ENCODE assay signal across 13 cellular contexts in genomic region chr17:80835816-80836657, GRCh38.
DNase-seq lines count a peak whose midpoint lies in the region; ATAC-seq, FAIRE-seq and TF ChIP-seq lines count a peak whose summit lies in the region.
"Had no signal": no experiment of that assay in that cellular context is flagged by ENCODE, and none has a peak within 500 bp of the region (broad histone marks: within the 10 kb centered on the region; RNA-seq: fewer than 3 reads in every experiment).

No MANE protein-coding gene starts in this region.

- ATAC-seq in DND-41 (ENCODE audit: insufficient read depth, low read depth), result no peak
- no peak for ATAC-seq in GM21390 (IDR thresholded peaks at IDR 0.05; ENCODE audit: unreplicated experiment)
- ATAC-seq: left cardiac atrium had no signal

- dilution Hi-C loops in endothelial cell of umbilical vein (cut with MboI; ENCODE audit: extremely low pct_ligation_motif_present, low sequenced_read_pairs), result no loop called here

- H2AFZ ChIP-seq in DND-41 (ENCODE audit: low read depth, low read length) (no peak overlapping the region), endothelial cell of umbilical vein (ENCODE audit: low read depth, low read length) (no peak overlapping the region)
- H2AFZ ChIP-seq: neural progenitor cell had no signal

- H3K9ac ChIP-seq in DND-41 (ENCODE audit: low read depth, low read length), result 0 out of 2 replicates have a peak overlapping the region, but pooled peaks have one; percentile 1
- H3K9ac ChIP-seq in endothelial cell of umbilical vein (replicated peaks; ENCODE audit: extremely low read depth, insufficient read depth, low read length), result no peak overlapping the region
- H3K9ac ChIP-seq: neural progenitor cell had no signal

- no peak overlapping the region for H3K4me3 ChIP-seq in DND-41 (ENCODE audit: low read depth in 1 of 2, low read length in 2 of 2)
- no peak overlapping the region for H3K4me3 ChIP-seq in endothelial cell of umbilical vein (replicated peaks in 1 of 3; ENCODE audit: insufficient read depth in 1 of 3, low read depth in 1 of 3, low read length in 3 of 3)
- no peak overlapping the region for H3K4me3 ChIP-seq in MG63
- H3K4me3 ChIP-seq: neural progenitor cell had no signal

- H3K36me3 ChIP-seq in DND-41 (ENCODE audit: insufficient read depth, low read length) (peaks cover 48% of the 10 kb centered on the region), endothelial cell of umbilical vein (ENCODE audit: control insufficient read depth in 2 of 2, extremely low read depth in 1 of 2, insufficient read depth in 2 of 2, low read length in 2 of 2) (no peaks in the 10 kb centered on the region), MG63 (peaks cover 11% of the 10 kb centered on the region)
- H3K36me3 ChIP-seq: neural progenitor cell had no signal

- CTCF ChIA-PET in RWPE1 (lab: Yijun Ruan, JAX), result interaction anchor here (0.6 kb wide), 1 partner anchor 420 kb away, joined by 4 read pairs; no protein-coding TSS in a partner anchor
- CTCF ChIA-PET in endothelial cell of umbilical vein (lab: Charles Lee), result no interaction called here

- FAIRE-seq in endothelial cell of umbilical vein (lab: Jason Lieb, UNC), result peak; percentile 42
- FAIRE-seq: G401.6 had no signal

- no peak for TF ChIP-seq POLR2A in endothelial cell of umbilical vein (IDR thresholded peaks at IDR 0.05; ENCODE audit: low read depth, low read length)

- H3K9me3 ChIP-seq in DND-41 (ENCODE audit: insufficient read depth, low read length, severe bottlenecking) (no peaks in the 10 kb centered on the region), endothelial cell of umbilical vein (replicated peaks; ENCODE audit: control insufficient read depth, insufficient read depth, low read length) (no peaks in the 10 kb centered on the region), MG63 (no peaks in the 10 kb centered on the region)

- H3K4me2 ChIP-seq in DND-41 (ENCODE audit: insufficient read depth, low read length), result no peak overlapping the region
- H3K4me2 ChIP-seq in endothelial cell of umbilical vein (ENCODE audit: insufficient read depth, low read length), result no peak overlapping the region
- H3K4me2 ChIP-seq: neural progenitor cell had no signal

- intact Hi-C loops in endothelial cell of umbilical vein (cut with micrococcal nuclease), result loop anchor here (10.0 kb wide), 1 partner anchor 291 kb away; the partner anchor contains the start of gene RPTOR

- peaks cover 32% of the 10 kb centered on the region for H3K4me1 ChIP-seq in DND-41 (ENCODE audit: insufficient read depth, low read length)
- H3K4me1 ChIP-seq in endothelial cell of umbilical vein (ENCODE audit: control insufficient read depth, extremely low read depth, insufficient read depth, low read length), result peaks cover 11% of the 10 kb centered on the region

- TF ChIP-seq CTCF in DND-41 (IDR thresholded peaks at IDR 0.05; ENCODE audit: borderline replicate concordance, extremely low read depth, low read length, poor library complexity, severe bottlenecking), result no peak
- TF ChIP-seq CTCF in RWPE1 (conservative IDR thresholded peaks at IDR 0.05; ENCODE audit: low read depth), result no peak
- TF ChIP-seq CTCF in endothelial cell of umbilical vein (IDR thresholded peaks at IDR 0.05; ENCODE audit: extremely low read depth in 1 of 2, insufficient read depth in 1 of 2, low read depth in 1 of 2, low read length in 2 of 2), result no peak

- BruUV-seq in endothelial cell of umbilical vein (replicated peaks; lab: Mats Ljungman, UMichigan), result no TSS peak

- no peaks in the 10 kb centered on the region for H3K27me3 ChIP-seq in DND-41 (ENCODE audit: insufficient read depth, low read length, poor library complexity)
- no peaks in the 10 kb centered on the region for H3K27me3 ChIP-seq in endothelial cell of umbilical vein (ENCODE audit: control insufficient read depth in 2 of 2, insufficient read depth in 2 of 2, low read length in 2 of 2)
- no peaks in the 10 kb centered on the region for H3K27me3 ChIP-seq in MG63
- H3K27me3 ChIP-seq: neural progenitor cell had no signal

- H3K79me2 ChIP-seq in DND-41 (ENCODE audit: insufficient read depth, low read length) (peaks cover 8% of the 10 kb centered on the region; the same call in 1 of the 2 replicates), endothelial cell of umbilical vein (ENCODE audit: control insufficient read depth, insufficient read depth, low read length) (no peaks in the 10 kb centered on the region)

- H4K20me1 ChIP-seq in DND-41 (ENCODE audit: insufficient read depth, low read length), result no peaks in the 10 kb centered on the region
- H4K20me1 ChIP-seq in endothelial cell of umbilical vein (replicated peaks; ENCODE audit: control insufficient read depth, extremely low read depth, insufficient read depth, low read length), result no peaks in the 10 kb centered on the region

- H3K9me1 ChIP-seq in endothelial cell of umbilical vein (replicated peaks; ENCODE audit: control insufficient read depth, extremely low read depth, insufficient read depth, low read length), result no peaks in the 10 kb centered on the region

- POLR2A ChIA-PET in RWPE1 (lab: Yijun Ruan, JAX; ENCODE audit: low non-redundant PET) (no interaction called here), endothelial cell of umbilical vein (lab: Charles Lee) (no interaction called here)

- H3K27ac ChIP-seq in DND-41 (ENCODE audit: low read length), result peak overlapping the region; percentile 25; the same call in 1 of the 2 replicates
- peak overlapping the region; percentile 47; the same call in 1 of the 2 replicates for H3K27ac ChIP-seq in RWPE1
- no peak overlapping the region for H3K27ac ChIP-seq in endothelial cell of umbilical vein (ENCODE audit: insufficient read depth, low read depth, low read length)
- H3K27ac ChIP-seq: neural progenitor cell had no signal

- DNase-seq in DND-41 (no peak), RWPE1 (ENCODE audit: low spot score) (no peak), endothelial cell of umbilical vein (ENCODE audit: low read depth, low spot score) (no peak), occipital lobe (lab: John Stamatoyannopoulos, UW) (peak; percentile 39), DMS153 (lab: John Stamatoyannopoulos, UW) (no peak), MG63 (no peak), NCI-H1930 (lab: John Stamatoyannopoulos, UW) (no peak)
- DNase-seq: activated CD8-positive, alpha-beta memory T cell treated with anti-CD3 and anti-CD28 coated beads, Interleukin-2, amount 50 U/mL, for 4 hours; H9; left cardiac atrium had no signal

TF ChIP-seq in endothelial cell of umbilical vein, 7 proteins besides CTCF, POLR2A, EP300 and RAD21:
- TF ChIP-seq FOS (IDR thresholded peaks at IDR 0.05; ENCODE audit: borderline replicate concordance, insufficient read depth, low read length) (no peak), GATA2 (IDR thresholded peaks at IDR 0.05; ENCODE audit: insufficient read depth, insufficient read length, low read depth, low read length) (no peak), JUN (IDR thresholded peaks at IDR 0.05; ENCODE audit: borderline replicate concordance, insufficient read depth, insufficient read length, low read depth) (no peak), MAX (IDR thresholded peaks at IDR 0.05; ENCODE audit: insufficient read depth, insufficient read length) (no peak), POLR2AphosphoS5 (IDR thresholded peaks at IDR 0.05; ENCODE audit: insufficient read depth, low read depth, low read length) (no peak), MYC (IDR thresholded peaks at IDR 0.05; ENCODE audit: low read depth, low read length) (no peak), EZH2 (IDR thresholded peaks at IDR 0.05; ENCODE audit: borderline replicate concordance, low read depth, low read length, severe bottlenecking) (no peak)
